9 cellular contexts compared by ENCODE assay signal in the genomic region with DNA sequence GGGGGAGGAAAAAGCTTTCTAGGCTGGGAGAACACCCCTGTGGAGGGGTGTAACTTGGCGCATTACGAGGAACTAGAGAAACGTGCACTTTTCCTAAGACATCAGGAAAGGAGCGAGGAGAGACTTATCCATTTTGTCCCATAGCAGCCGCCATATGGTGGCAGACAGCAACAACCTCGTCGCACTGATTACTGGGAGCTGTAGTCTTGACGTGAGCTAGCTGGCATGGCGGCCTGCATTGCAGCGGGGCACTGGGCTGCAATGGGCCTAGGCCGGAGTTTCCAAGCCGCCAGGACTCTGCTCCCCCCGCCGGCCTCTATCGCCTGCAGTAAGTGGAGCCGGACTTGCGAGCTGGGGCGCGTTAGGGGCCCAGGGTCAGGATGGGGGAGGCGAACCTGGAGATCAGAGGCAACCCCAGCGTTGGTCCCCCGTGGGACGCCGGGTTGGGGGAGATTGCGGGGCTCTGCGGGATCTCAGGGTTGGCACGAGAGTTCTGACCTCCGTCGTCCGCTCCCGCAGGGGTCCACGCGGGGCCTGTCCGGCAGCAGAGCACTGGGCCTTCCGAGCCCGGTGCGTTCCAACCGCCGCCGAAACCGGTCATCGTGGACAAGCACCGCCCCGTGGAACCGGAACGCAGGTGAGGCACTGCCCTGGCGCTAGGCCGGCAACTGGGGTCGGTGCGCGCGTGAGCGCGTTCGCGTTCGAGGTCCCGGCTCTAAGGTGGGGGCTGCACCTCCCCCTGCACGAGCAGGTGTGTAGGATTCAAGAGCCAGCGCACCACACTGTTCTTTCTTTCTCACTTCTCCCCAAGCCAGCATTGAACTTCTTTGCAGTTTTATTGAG. TPM values are rescaled to one million over a fixed set of nuclear protein-coding genes. Genes with fewer than 3 reads are reported as not detected.
DNase-seq lines count a peak whose midpoint lies in the region; ATAC-seq, FAIRE-seq and TF ChIP-seq lines count a peak whose summit lies in the region.
"Had no signal": no experiment of that assay in that cellular context is flagged by ENCODE, and none has a peak within 500 bp of the region (broad histone marks: within the 10 kb centered on the region; RNA-seq: fewer than 3 reads in every experiment).

A gene (plus strand): TSS at position 201 of the 843 bp plus-strand sequence. CDS start 25 bp downstream, at position 226.

- no peak for TF ChIP-seq CTCF in kidney (IDR thresholded peaks at IDR 0.05; ENCODE audit: borderline replicate concordance, extremely low read depth, insufficient read depth)

- peak within 1 kb of the TSS; percentile 71 to 81 for H3K27ac ChIP-seq in kidney (ENCODE audit: low read depth in 2 of 2, low read length in 2 of 2)

- peaks cover 0 to 8% of the 10 kb centered on the region in 2 donors for H3K4me1 ChIP-seq in kidney (ENCODE audit: control insufficient read depth in 1 of 2, insufficient read depth in 1 of 2, low read depth in 1 of 2, low read length in 2 of 2)

- peaks cover 11% of the 10 kb centered on the region in 2 donors for H3K36me3 ChIP-seq in kidney (ENCODE audit: control insufficient read depth in 1 of 2, insufficient read depth in 2 of 2, low read length in 2 of 2)

- no peaks in the 10 kb centered on the region for H3K9me3 ChIP-seq in kidney (ENCODE audit: control insufficient read depth in 1 of 2, low read length in 2 of 2)

- peak within 1 kb of the TSS; percentile 80 to 91 for H3K9ac ChIP-seq in kidney (ENCODE audit: low read length in 2 of 2)

- intact Hi-C loops in kidney (cut with DNase I) = no loop called here

- ATAC-seq in GM19043 (IDR thresholded peaks at IDR 0.05; ENCODE audit: low read depth, unreplicated experiment) (peak; percentile 97), HG03354 (IDR thresholded peaks at IDR 0.05; ENCODE audit: poor library complexity, severe bottlenecking, unreplicated experiment) (peak; percentile 97)

- no peak for FAIRE-seq in kidney (lab: Jason Lieb, UNC)
- FAIRE-seq: endometrium had no signal

- peak; percentile 85 to 86 for DNase-seq in AML-193 (lab: John Stamatoyannopoulos, UW)
- peak; percentile 80 for DNase-seq in NCI-H446 treated with DMSO at 0.1 percent for 48 hours (lab: John Stamatoyannopoulos, UW)
- DNase-seq in activated CD4-positive, CD25-positive, alpha-beta regulatory T cell treated with anti-CD3 and anti-CD28 coated beads, Interleukin-2, amount 50 U/mL, for 72 hours = peak; percentile 64
- DNase-seq in cerebellar cortex (ENCODE audit: low spot score) = peak; percentile 97
- DNase-seq in kidney = peak; percentile 88
- peak; percentile 46 to 55 for DNase-seq in stimulated activated CD4-positive, alpha-beta T cell treated with anti-CD3 and anti-CD28 coated beads, Interleukin-15, amount 100 ng/mL, for 1 hour (ENCODE audit: low read depth in 1 of 2, low spot score in 1 of 2)

- peak within 1 kb of the TSS; percentile 82 to 88 for H3K4me3 ChIP-seq in kidney (ENCODE audit: low read length in 2 of 2)

RNA-seq across cellular contexts. Expression of the gene that starts here (rescaled TPM):
- 55.6 TPM for total RNA-seq in kidney
- polyA plus RNA-seq in kidney (ENCODE audit: insufficient read depth, low read depth, low replicate concordance) = 54.7 TPM

Comparison
In these comparisons a context has a peak if more than half of its experiments do, and no peak if none do; other contexts are left out.
1. Peak in every context shown above with its lines: DNase-seq, ATAC-seq, H3K4me3 ChIP-seq and H3K27ac ChIP-seq.